In genomic region chr6:155493694-155494143, GRCh38 we compare ENCODE assay signal across 8 cellular contexts. TPM values are rescaled to one million over a fixed set of nuclear protein-coding genes. Genes with fewer than 3 reads are reported as not detected.
A peak's percentile ranks its signal among the peaks of the same experiment; 100 is the strongest.
DNase-seq lines count a peak whose midpoint lies in the region; ATAC-seq and TF ChIP-seq lines count a peak whose summit lies in the region.

No MANE protein-coding gene starts in this region.

- WGBS in heart left ventricle, 4 donors, result 59 to 78% (median 64%) methylated on average over 4 of the region's 4 CpGs

- ATAC-seq in GM19025 (IDR thresholded peaks at IDR 0.05; ENCODE audit: low read depth, unreplicated experiment), result peak; percentile 82
- ATAC-seq in HG03135 (IDR thresholded peaks at IDR 0.05; ENCODE audit: unreplicated experiment), result peak; percentile 81
- ATAC-seq in heart left ventricle, result peak; percentile 37 to 89 (median 78)

- no peaks in the 10 kb centered on the region for H3K36me3 ChIP-seq in heart left ventricle
- no peaks in the 10 kb centered on the region for H3K36me3 ChIP-seq in subcutaneous abdominal adipose tissue (ENCODE audit: control insufficient read depth in 5 of 5, insufficient read depth in 5 of 5, low read length in 5 of 5)

- CTCF ChIA-PET in AG04450 (lab: Charles Lee), result interaction anchor here (0.6 to 3.0 kb wide), 2 partner anchors 166 to 290 kb away, joined by 4 to 46 read pairs; no protein-coding TSS in a partner anchor

- H3K27me3 Mint-ChIP-seq in progenitor cell of endocrine pancreas, result no peaks in the 10 kb centered on the region

- no peak overlapping the region for H3K9ac ChIP-seq in subcutaneous abdominal adipose tissue (ENCODE audit: low read length in 5 of 5)

- H3K4me1 Mint-ChIP-seq in progenitor cell of endocrine pancreas (ENCODE audit: low read depth), result peaks cover 8% of the 10 kb centered on the region

- TF ChIP-seq CTCF in AG04450 (IDR thresholded peaks at IDR 0.05; ENCODE audit: low read depth, low read length), result no peak
- no peak for TF ChIP-seq CTCF in heart left ventricle (IDR thresholded peaks at IDR 0.05)
- no peak for TF ChIP-seq CTCF in progenitor cell of endocrine pancreas (IDR thresholded peaks at IDR 0.05; ENCODE audit: unreplicated experiment)

- H3K36me3 Mint-ChIP-seq in progenitor cell of endocrine pancreas (ENCODE audit: insufficient read depth), result peaks cover 1% of the 10 kb centered on the region

- H3K27ac ChIP-seq in AG04450 (ENCODE audit: low read depth, low read length) (peak overlapping the region; percentile 90), heart left ventricle (peak overlapping the region in 7 of 12 donors; percentile 4 to 67 (median 50)), subcutaneous abdominal adipose tissue (ENCODE audit: low read depth, low read length) (peak overlapping the region; percentile 37)

- intact Hi-C loops in heart left ventricle (cut with DNase I), result loop anchor here in 3 of 10 donors (10.0 kb wide), 1 partner anchor 169 kb away; no protein-coding TSS in a partner anchor

- no peaks in the 10 kb centered on the region for H3K9me3 ChIP-seq in AG04450 (ENCODE audit: control insufficient read depth, insufficient read depth, low read length)
- H3K9me3 ChIP-seq in heart left ventricle, result no peaks in the 10 kb centered on the region
- no peaks in the 10 kb centered on the region for H3K9me3 ChIP-seq in subcutaneous abdominal adipose tissue (ENCODE audit: control insufficient read depth in 5 of 5, low read length in 5 of 5)

- peaks cover 5% of the 10 kb centered on the region for H3K9me3 Mint-ChIP-seq in progenitor cell of endocrine pancreas (ENCODE audit: low read depth)

- peaks cover 0 to 25% (median 1%) of the 10 kb centered on the region in 12 donors for H3K4me1 ChIP-seq in heart left ventricle
- peaks cover 0 to 6% (median 4%) of the 10 kb centered on the region in 5 donors for H3K4me1 ChIP-seq in subcutaneous abdominal adipose tissue (ENCODE audit: control insufficient read depth in 5 of 5, insufficient read depth in 5 of 5, low read length in 5 of 5)

- POLR2A ChIA-PET in AG04450 (lab: Yijun Ruan, JAX), result interaction anchor here (0.6 to 1.6 kb wide), 3 partner anchors 76 to 528 kb away, joined by 4 to 8 read pairs (median 5); no protein-coding TSS in a partner anchor

- DNase-seq in AG04450 (ENCODE audit: low read depth, low spot score) (peak; percentile 98), SW 1271 (lab: John Stamatoyannopoulos, UW) (peak; percentile 86 to 96), heart left ventricle (peak in 2 of 5 donors; percentile 12 to 51), NCI-H1930 (lab: John Stamatoyannopoulos, UW) (no peak), progenitor cell of endocrine pancreas (ENCODE audit: low spot score, unreplicated experiment) (no peak)

- H3K4me3 Mint-ChIP-seq in progenitor cell of endocrine pancreas (ENCODE audit: low read depth), result no peak overlapping the region

- no peak overlapping the region for H3K27ac Mint-ChIP-seq in progenitor cell of endocrine pancreas

- H3K27me3 ChIP-seq in AG04450 (ENCODE audit: control insufficient read depth, insufficient read depth, low read length), result no peaks in the 10 kb centered on the region
- no peaks in the 10 kb centered on the region for H3K27me3 ChIP-seq in heart left ventricle
- no peaks in the 10 kb centered on the region for H3K27me3 ChIP-seq in subcutaneous abdominal adipose tissue (ENCODE audit: control insufficient read depth in 5 of 5, insufficient read depth in 4 of 5, low read length in 5 of 5)

- no peak for TF ChIP-seq POLR2A in heart left ventricle (IDR thresholded peaks at IDR 0.05)

- H3K4me3 ChIP-seq in AG04450 (ENCODE audit: low read depth, low read length) (no peak overlapping the region), heart left ventricle (no peak overlapping the region), subcutaneous abdominal adipose tissue (ENCODE audit: low read depth in 1 of 5, low read length in 5 of 5) (no peak overlapping the region)

RNA-seq across cellular contexts. Expression of gene NOX3, which starts 38.1 kb away (rescaled TPM):
- not detected in 2 replicates for polyA plus RNA-seq in AG04450 (2011; rRNA removed)
- polyA minus RNA-seq in AG04450 (2011; rRNA and poly(A)+ RNA removed), result not detected in 2 replicates
- total RNA-seq in heart left ventricle, result not detected
- polyA plus RNA-seq in heart left ventricle, result not detected
- total RNA-seq in progenitor cell of endocrine pancreas, result not detected in 2 replicates

Comparison
In these comparisons a context has a peak if more than half of its experiments do, and no peak if none do; other contexts are left out.
1. DNase-seq: peak in AG04450 (single experiment) and SW 1271 (2 of 2); none in NCI-H1930 (0 of 2) and progenitor cell of endocrine pancreas (single experiment).
2. H3K27ac ChIP-seq: peak in every context shown above with its lines; median percentile 90 in AG04450; 50 in heart left ventricle; 37 in subcutaneous abdominal adipose tissue.
3. Peak in every context shown above with its lines, with median percentiles within 50 percentile points of each other: ATAC-seq.